Comparison of ENCODE assay signal across 31 cellular contexts in genomic region chr15:85386261-85386660, GRCh38.
"Had no signal": no experiment of that assay in that cellular context is flagged by ENCODE, and none has a peak within 500 bp of the region (broad histone marks: within the 10 kb centered on the region; RNA-seq: fewer than 3 reads in every experiment).

No MANE protein-coding gene starts in this region.

- H3K27me3 Mint-ChIP-seq: activated CD4-positive, alpha-beta memory T cell treated with anti-CD3 and anti-CD28 coated beads for 36 hours; activated CD4-positive, alpha-beta T cell treated with anti-CD3 and anti-CD28 coated beads for 36 hours; activated CD4-positive, alpha-beta T cell treated with anti-CD3 and anti-CD28 coated beads, Interleukin-2, amount 10 ng/mL, durations not matched to agents 24 days and 14 days; activated CD8-positive, alpha-beta memory T cell treated with anti-CD3 and anti-CD28 coated beads, Interleukin-2, amount 10 ng/mL, durations not matched to agents 7 days and 5 days; activated naive CD4-positive, alpha-beta T cell treated with anti-CD3 and anti-CD28 coated beads, Interleukin-2, amount 50 U/mL, for 24 hours; activated naive CD8-positive, alpha-beta T cell treated with anti-CD3 and anti-CD28 coated beads for 36 hours; activated naive CD8-positive, alpha-beta T cell treated with anti-CD3 and anti-CD28 coated beads, Interleukin-2, amount 50 U/mL, for 24 hours; effector memory CD8-positive, alpha-beta T cell had no signal

- ATAC-seq: activated CD4-positive, alpha-beta T cell treated with anti-CD3 and anti-CD28 coated beads for 36 hours; activated CD8-positive, alpha-beta memory T cell treated with anti-CD3 and anti-CD28 coated beads, Interleukin-2, amount 10 ng/mL, durations not matched to agents 7 days and 5 days; activated CD8-positive, alpha-beta T cell treated with anti-CD3 and anti-CD28 coated beads, Interleukin-2, amount 10 ng/mL, durations not matched to agents 7 days and 5 days; activated naive CD8-positive, alpha-beta T cell treated with anti-CD3 and anti-CD28 coated beads, Interleukin-2, amount 50 U/mL, for 24 hours; body of pancreas; effector memory CD8-positive, alpha-beta T cell had no signal

- H3K27ac Mint-ChIP-seq: activated CD4-positive, alpha-beta memory T cell treated with anti-CD3 and anti-CD28 coated beads for 36 hours; activated CD4-positive, alpha-beta T cell treated with anti-CD3 and anti-CD28 coated beads for 36 hours; activated CD4-positive, alpha-beta T cell treated with anti-CD3 and anti-CD28 coated beads, Interleukin-2, amount 10 ng/mL, durations not matched to agents 24 days and 14 days; activated CD8-positive, alpha-beta memory T cell treated with anti-CD3 and anti-CD28 coated beads, Interleukin-2, amount 10 ng/mL, durations not matched to agents 7 days and 5 days; activated CD8-positive, alpha-beta T cell treated with anti-CD3 and anti-CD28 coated beads, Interleukin-2, amount 10 ng/mL, durations not matched to agents 7 days and 5 days; activated naive CD4-positive, alpha-beta T cell treated with anti-CD3 and anti-CD28 coated beads for 36 hours; activated naive CD4-positive, alpha-beta T cell treated with anti-CD3 and anti-CD28 coated beads, Interleukin-2, amount 50 U/mL, for 24 hours; activated naive CD8-positive, alpha-beta T cell treated with anti-CD3 and anti-CD28 coated beads for 36 hours; activated naive CD8-positive, alpha-beta T cell treated with anti-CD3 and anti-CD28 coated beads, Interleukin-2, amount 50 U/mL, for 24 hours; activated T-helper 1 cell treated with anti-CD3 and anti-CD28 coated beads, Interleukin-12 subunit alpha, Interleukin-12 subunit beta, Interleukin-2, Interleukin-4 antibody, amounts not matched to agents 30 ng/mL and 10 ng/mL and 1 ng/mL, durations not matched to agents 14 hours and 24 hours and 36 hours; activated T-helper 2 cell treated with anti-CD3 and anti-CD28 coated beads, Interferon-gamma antibody, Interleukin-2, Interleukin-4, amounts not matched to agents 10 μg/mL and 5 μg/mL and 100 μg/mL, durations not matched to agents 14 hours and 24 hours and 36 hours; effector memory CD8-positive, alpha-beta T cell had no signal

- H3K27ac ChIP-seq: adrenal gland, body of pancreas had no signal

- DNase-seq: activated CD4-positive, alpha-beta memory T cell treated with anti-CD3 and anti-CD28 coated beads for 36 hours; activated CD4-positive, alpha-beta T cell treated with anti-CD3 and anti-CD28 coated beads for 36 hours; activated CD4-positive, alpha-beta T cell treated with anti-CD3 and anti-CD28 coated beads, Interleukin-2, amount 10 ng/mL, durations not matched to agents 24 days and 14 days; activated CD4-positive, CD25-positive, alpha-beta regulatory T cell; activated CD4-positive, CD25-positive, alpha-beta regulatory T cell treated with anti-CD3 and anti-CD28 coated beads, Interleukin-2, amount 50 U/mL, for 72 hours; activated CD8-positive, alpha-beta memory T cell treated with anti-CD3 and anti-CD28 coated beads, Interleukin-2, amount 10 ng/mL, durations not matched to agents 7 days and 5 days; activated CD8-positive, alpha-beta memory T cell treated with anti-CD3 and anti-CD28 coated beads, Interleukin-2, amount 50 U/mL, for 4 hours; activated CD8-positive, alpha-beta T cell treated with anti-CD3 and anti-CD28 coated beads, Interleukin-2, amount 10 ng/mL, durations not matched to agents 7 days and 5 days; activated effector memory CD4-positive, alpha-beta T cell treated with anti-CD3 and anti-CD28 coated beads, Interleukin-2, amount 50 U/mL, for 16 hours; activated naive CD4-positive, alpha-beta T cell treated with anti-CD3 and anti-CD28 coated beads for 36 hours; activated naive CD8-positive, alpha-beta T cell treated with anti-CD3 and anti-CD28 coated beads for 36 hours; activated naive CD8-positive, alpha-beta T cell treated with anti-CD3 and anti-CD28 coated beads, Interleukin-2, amount 50 U/mL, for 24 hours; activated T-cell treated with anti-CD3 and anti-CD28 coated beads, Interleukin-2, amount 50 U/mL, for 1 hour; activated T-cell treated with anti-CD3 and anti-CD28 coated beads, Interleukin-2, amount 50 U/mL, for 48 hours; adrenal gland; amygdala; aorta; body of pancreas; caudate nucleus; cortex of kidney; dermis blood vessel endothelial cell; effector CD4-positive, alpha-beta T cell; effector memory CD8-positive, alpha-beta T cell; erythroblast; foreskin fibroblast; head of caudate nucleus; T-helper 1 cell; T-helper 2 cell had no signal

- H3K36me3 ChIP-seq: adrenal gland had no signal

- H3K27me3 ChIP-seq: adrenal gland, body of pancreas had no signal

- H3K9me3 Mint-ChIP-seq: activated CD4-positive, alpha-beta memory T cell treated with anti-CD3 and anti-CD28 coated beads for 36 hours; activated CD4-positive, alpha-beta T cell treated with anti-CD3 and anti-CD28 coated beads, Interleukin-2, amount 10 ng/mL, durations not matched to agents 24 days and 14 days; activated naive CD4-positive, alpha-beta T cell treated with anti-CD3 and anti-CD28 coated beads for 36 hours; activated naive CD4-positive, alpha-beta T cell treated with anti-CD3 and anti-CD28 coated beads, Interleukin-2, amount 50 U/mL, for 24 hours; activated naive CD8-positive, alpha-beta T cell treated with anti-CD3 and anti-CD28 coated beads for 36 hours; activated naive CD8-positive, alpha-beta T cell treated with anti-CD3 and anti-CD28 coated beads, Interleukin-2, amount 50 U/mL, for 24 hours; activated T-helper 1 cell treated with anti-CD3 and anti-CD28 coated beads, Interleukin-12 subunit alpha, Interleukin-12 subunit beta, Interleukin-2, Interleukin-4 antibody, amounts not matched to agents 30 ng/mL and 10 ng/mL and 1 ng/mL, durations not matched to agents 14 hours and 24 hours and 36 hours; activated T-helper 2 cell treated with anti-CD3 and anti-CD28 coated beads, Interferon-gamma antibody, Interleukin-2, Interleukin-4, amounts not matched to agents 10 μg/mL and 5 μg/mL and 100 μg/mL, durations not matched to agents 14 hours and 24 hours and 36 hours; effector memory CD8-positive, alpha-beta T cell had no signal

- H3K4me3 ChIP-seq: adrenal gland, body of pancreas had no signal

- H3K4me3 Mint-ChIP-seq: activated CD4-positive, alpha-beta memory T cell treated with anti-CD3 and anti-CD28 coated beads for 36 hours; activated CD4-positive, alpha-beta T cell treated with anti-CD3 and anti-CD28 coated beads for 36 hours; activated CD4-positive, alpha-beta T cell treated with anti-CD3 and anti-CD28 coated beads, Interleukin-2, amount 10 ng/mL, durations not matched to agents 24 days and 14 days; activated CD8-positive, alpha-beta memory T cell treated with anti-CD3 and anti-CD28 coated beads, Interleukin-2, amount 10 ng/mL, durations not matched to agents 7 days and 5 days; activated CD8-positive, alpha-beta T cell treated with anti-CD3 and anti-CD28 coated beads, Interleukin-2, amount 10 ng/mL, durations not matched to agents 7 days and 5 days; activated naive CD4-positive, alpha-beta T cell treated with anti-CD3 and anti-CD28 coated beads for 36 hours; activated naive CD4-positive, alpha-beta T cell treated with anti-CD3 and anti-CD28 coated beads, Interleukin-2, amount 50 U/mL, for 24 hours; activated naive CD8-positive, alpha-beta T cell treated with anti-CD3 and anti-CD28 coated beads for 36 hours; activated naive CD8-positive, alpha-beta T cell treated with anti-CD3 and anti-CD28 coated beads, Interleukin-2, amount 50 U/mL, for 24 hours; activated T-helper 1 cell treated with anti-CD3 and anti-CD28 coated beads, Interleukin-12 subunit alpha, Interleukin-12 subunit beta, Interleukin-2, Interleukin-4 antibody, amounts not matched to agents 30 ng/mL and 10 ng/mL and 1 ng/mL, durations not matched to agents 14 hours and 24 hours and 36 hours; effector memory CD8-positive, alpha-beta T cell had no signal

- H3K9me3 ChIP-seq: adrenal gland, body of pancreas had no signal
